ENCODE assay signal across 12 cellular contexts in genomic region chr6:13581700-13582229, GRCh38.
"Had no signal": no experiment of that assay in that cellular context is flagged by ENCODE, and none has a peak within 500 bp of the region (broad histone marks: within the 10 kb centered on the region; RNA-seq: fewer than 3 reads in every experiment).

No MANE protein-coding gene starts in this region.

- H3K27me3 ChIP-seq: body of pancreas, dorsolateral prefrontal cortex, gastrocnemius medialis, tibial nerve, vagina had no signal

- H3K4me3 ChIP-seq: body of pancreas, dorsolateral prefrontal cortex, gastrocnemius medialis, tibial nerve, vagina had no signal

- DNase-seq: activated CD4-positive, alpha-beta memory T cell treated with anti-CD3 and anti-CD28 coated beads, Interleukin-2, amount 10 ng/mL, durations not matched to agents 7 days and 5 days; activated CD4-positive, alpha-beta T cell treated with anti-CD3 and anti-CD28 coated beads for 48 hours; activated CD8-positive, alpha-beta memory T cell treated with anti-CD3 and anti-CD28 coated beads, Interleukin-2, amount 10 ng/mL, durations not matched to agents 7 days and 5 days; activated naive CD4-positive, alpha-beta T cell treated with Interleukin-2 at 50 U/mL for 16 hours; dorsolateral prefrontal cortex; gastrocnemius medialis; kidney had no signal

- ATAC-seq: activated CD8-positive, alpha-beta memory T cell treated with anti-CD3 and anti-CD28 coated beads, Interleukin-2, amount 10 ng/mL, durations not matched to agents 7 days and 5 days; body of pancreas; gastrocnemius medialis; left lobe of liver; WTC11 had no signal

- H3K4me1 ChIP-seq: body of pancreas, tibial nerve, vagina had no signal

- H3K27ac ChIP-seq: body of pancreas, dorsolateral prefrontal cortex, gastrocnemius medialis, tibial nerve, vagina had no signal

- H3K9me3 ChIP-seq: body of pancreas, gastrocnemius medialis, tibial nerve, vagina had no signal
